2 cellular contexts compared by ENCODE assay signal in the genomic region with DNA sequence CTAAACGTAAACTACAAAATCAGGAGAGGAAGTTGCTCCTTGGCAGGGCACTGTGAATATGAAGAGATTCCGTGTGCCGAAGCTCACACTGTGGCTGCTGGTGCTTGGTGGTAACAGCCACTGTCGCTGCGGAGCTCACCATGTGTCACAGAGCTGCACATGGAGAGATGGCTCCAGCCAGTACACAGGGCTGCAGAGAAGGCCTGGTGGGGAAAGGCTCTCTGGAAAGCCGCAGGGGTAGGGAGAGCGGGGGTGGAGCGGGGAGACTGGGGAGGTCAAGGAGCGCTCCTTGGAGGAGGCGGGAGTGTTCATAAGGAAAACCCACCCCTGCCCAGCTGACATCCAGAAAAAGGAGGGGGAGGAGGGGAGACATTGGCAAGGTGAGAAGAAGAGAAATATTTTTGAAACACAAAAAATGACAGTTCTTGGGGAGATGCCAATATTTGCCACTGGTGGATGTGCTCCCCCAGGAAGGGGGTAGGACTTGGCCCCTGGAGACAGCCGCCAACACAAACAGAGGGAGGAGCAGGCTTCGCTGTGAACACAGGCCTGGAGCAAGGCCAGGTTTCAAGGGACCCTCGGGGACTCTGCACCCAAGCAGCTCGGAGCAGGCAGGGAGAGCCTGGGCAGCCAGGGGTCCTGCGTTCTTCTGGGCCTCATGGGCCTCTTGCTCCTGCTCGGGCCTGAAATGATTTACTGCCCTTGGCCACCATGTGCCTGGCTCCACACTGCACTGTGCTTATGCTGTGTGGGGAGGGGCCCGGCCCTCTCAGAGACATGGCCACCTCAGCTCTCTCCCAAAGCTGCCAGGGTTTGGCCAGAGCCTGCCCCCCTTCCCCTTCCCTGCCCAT.
TF ChIP-seq lines count a peak whose summit lies in the region.

No MANE protein-coding gene starts in this region.

TF ChIP-seq in SK-N-SH, 30 proteins besides CTCF, POLR2A, EP300 and RAD21 (continued from another document):
- TF ChIP-seq, protein P1, sequence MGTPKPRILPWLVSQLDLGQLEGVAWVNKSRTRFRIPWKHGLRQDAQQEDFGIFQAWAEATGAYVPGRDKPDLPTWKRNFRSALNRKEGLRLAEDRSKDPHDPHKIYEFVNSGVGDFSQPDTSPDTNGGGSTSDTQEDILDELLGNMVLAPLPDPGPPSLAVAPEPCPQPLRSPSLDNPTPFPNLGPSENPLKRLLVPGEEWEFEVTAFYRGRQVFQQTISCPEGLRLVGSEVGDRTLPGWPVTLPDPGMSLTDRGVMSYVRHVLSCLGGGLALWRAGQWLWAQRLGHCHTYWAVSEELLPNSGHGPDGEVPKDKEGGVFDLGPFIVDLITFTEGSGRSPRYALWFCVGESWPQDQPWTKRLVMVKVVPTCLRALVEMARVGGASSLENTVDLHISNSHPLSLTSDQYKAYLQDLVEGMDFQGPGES (IDR thresholded peaks at IDR 0.05; ENCODE audit: low read depth, low read length) = no peak
- no peak for TF ChIP-seq GABPA (IDR thresholded peaks at IDR 0.05; ENCODE audit: low read depth)
- no peak for TF ChIP-seq RFX5 (IDR thresholded peaks at IDR 0.05; ENCODE audit: low read length)
- no peak for TF ChIP-seq MXI1 (IDR thresholded peaks at IDR 0.05; ENCODE audit: low read depth, low read length)
- TF ChIP-seq JUND (IDR thresholded peaks at IDR 0.05) = no peak
- no peak for TF ChIP-seq TCF12 (IDR thresholded peaks at IDR 0.05)
- no peak for TF ChIP-seq MEF2A (IDR thresholded peaks at IDR 0.05; ENCODE audit: borderline replicate concordance, low read depth)
- TF ChIP-seq, protein P2, sequence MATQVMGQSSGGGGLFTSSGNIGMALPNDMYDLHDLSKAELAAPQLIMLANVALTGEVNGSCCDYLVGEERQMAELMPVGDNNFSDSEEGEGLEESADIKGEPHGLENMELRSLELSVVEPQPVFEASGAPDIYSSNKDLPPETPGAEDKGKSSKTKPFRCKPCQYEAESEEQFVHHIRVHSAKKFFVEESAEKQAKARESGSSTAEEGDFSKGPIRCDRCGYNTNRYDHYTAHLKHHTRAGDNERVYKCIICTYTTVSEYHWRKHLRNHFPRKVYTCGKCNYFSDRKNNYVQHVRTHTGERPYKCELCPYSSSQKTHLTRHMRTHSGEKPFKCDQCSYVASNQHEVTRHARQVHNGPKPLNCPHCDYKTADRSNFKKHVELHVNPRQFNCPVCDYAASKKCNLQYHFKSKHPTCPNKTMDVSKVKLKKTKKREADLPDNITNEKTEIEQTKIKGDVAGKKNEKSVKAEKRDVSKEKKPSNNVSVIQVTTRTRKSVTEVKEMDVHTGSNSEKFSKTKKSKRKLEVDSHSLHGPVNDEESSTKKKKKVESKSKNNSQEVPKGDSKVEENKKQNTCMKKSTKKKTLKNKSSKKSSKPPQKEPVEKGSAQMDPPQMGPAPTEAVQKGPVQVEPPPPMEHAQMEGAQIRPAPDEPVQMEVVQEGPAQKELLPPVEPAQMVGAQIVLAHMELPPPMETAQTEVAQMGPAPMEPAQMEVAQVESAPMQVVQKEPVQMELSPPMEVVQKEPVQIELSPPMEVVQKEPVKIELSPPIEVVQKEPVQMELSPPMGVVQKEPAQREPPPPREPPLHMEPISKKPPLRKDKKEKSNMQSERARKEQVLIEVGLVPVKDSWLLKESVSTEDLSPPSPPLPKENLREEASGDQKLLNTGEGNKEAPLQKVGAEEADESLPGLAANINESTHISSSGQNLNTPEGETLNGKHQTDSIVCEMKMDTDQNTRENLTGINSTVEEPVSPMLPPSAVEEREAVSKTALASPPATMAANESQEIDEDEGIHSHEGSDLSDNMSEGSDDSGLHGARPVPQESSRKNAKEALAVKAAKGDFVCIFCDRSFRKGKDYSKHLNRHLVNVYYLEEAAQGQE (IDR thresholded peaks at IDR 0.05; ENCODE audit: low read depth, low read length) = no peak
- TF ChIP-seq FOSL2 (IDR thresholded peaks at IDR 0.05; ENCODE audit: borderline replicate concordance, low read depth) = no peak
- no peak for TF ChIP-seq NFIC (IDR thresholded peaks at IDR 0.05; ENCODE audit: borderline replicate concordance)

TF ChIP-seq in HepG2, 621 proteins besides CTCF, POLR2A, EP300 and RAD21 (continued from another document and continues in another):
- TF ChIP-seq, protein P3, sequence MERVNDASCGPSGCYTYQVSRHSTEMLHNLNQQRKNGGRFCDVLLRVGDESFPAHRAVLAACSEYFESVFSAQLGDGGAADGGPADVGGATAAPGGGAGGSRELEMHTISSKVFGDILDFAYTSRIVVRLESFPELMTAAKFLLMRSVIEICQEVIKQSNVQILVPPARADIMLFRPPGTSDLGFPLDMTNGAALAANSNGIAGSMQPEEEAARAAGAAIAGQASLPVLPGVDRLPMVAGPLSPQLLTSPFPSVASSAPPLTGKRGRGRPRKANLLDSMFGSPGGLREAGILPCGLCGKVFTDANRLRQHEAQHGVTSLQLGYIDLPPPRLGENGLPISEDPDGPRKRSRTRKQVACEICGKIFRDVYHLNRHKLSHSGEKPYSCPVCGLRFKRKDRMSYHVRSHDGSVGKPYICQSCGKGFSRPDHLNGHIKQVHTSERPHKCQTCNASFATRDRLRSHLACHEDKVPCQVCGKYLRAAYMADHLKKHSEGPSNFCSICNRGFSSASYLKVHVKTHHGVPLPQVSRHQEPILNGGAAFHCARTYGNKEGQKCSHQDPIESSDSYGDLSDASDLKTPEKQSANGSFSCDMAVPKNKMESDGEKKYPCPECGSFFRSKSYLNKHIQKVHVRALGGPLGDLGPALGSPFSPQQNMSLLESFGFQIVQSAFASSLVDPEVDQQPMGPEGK (CRISPR knock-in tag; IDR thresholded peaks at IDR 0.05) = peak; percentile 94
- TF ChIP-seq GATAD2A (CRISPR knock-in tag; IDR thresholded peaks at IDR 0.05) = peak; percentile 52
- 0 out of 2 replicates have a peak, but pooled peaks have one; percentile 11 for TF ChIP-seq FOXO1 (CRISPR knock-in tag; IDR thresholded peaks at IDR 0.05)
- TF ChIP-seq FOXA3 (CRISPR knock-in tag; IDR thresholded peaks at IDR 0.05) = peak; percentile 42; the same call in 1 of the 2 replicates
- TF ChIP-seq ZNF367 (CRISPR knock-in tag; IDR thresholded peaks at IDR 0.05; ENCODE audit: borderline replicate concordance) = no peak
- no peak for TF ChIP-seq HMGA1 (CRISPR knock-in tag; conservative IDR thresholded peaks at IDR 0.05)
- no peak for TF ChIP-seq SP1 (IDR thresholded peaks at IDR 0.05)
- no peak for TF ChIP-seq SP1 (CRISPR knock-in tag; IDR thresholded peaks at IDR 0.05)
- 0 out of 2 replicates have a peak, but pooled peaks have one; percentile 55 for TF ChIP-seq ZNF564 (CRISPR knock-in tag; IDR thresholded peaks at IDR 0.05)
- TF ChIP-seq, protein P4, sequence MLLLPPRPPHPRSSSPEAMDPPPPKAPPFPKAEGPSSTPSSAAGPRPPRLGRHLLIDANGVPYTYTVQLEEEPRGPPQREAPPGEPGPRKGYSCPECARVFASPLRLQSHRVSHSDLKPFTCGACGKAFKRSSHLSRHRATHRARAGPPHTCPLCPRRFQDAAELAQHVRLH (CRISPR knock-in tag; IDR thresholded peaks at IDR 0.05; ENCODE audit: borderline replicate concordance, low read depth) = no peak
- TF ChIP-seq ZNF232 (CRISPR knock-in tag; IDR thresholded peaks at IDR 0.05; ENCODE audit: borderline replicate concordance) = no peak
- TF ChIP-seq, protein P5, sequence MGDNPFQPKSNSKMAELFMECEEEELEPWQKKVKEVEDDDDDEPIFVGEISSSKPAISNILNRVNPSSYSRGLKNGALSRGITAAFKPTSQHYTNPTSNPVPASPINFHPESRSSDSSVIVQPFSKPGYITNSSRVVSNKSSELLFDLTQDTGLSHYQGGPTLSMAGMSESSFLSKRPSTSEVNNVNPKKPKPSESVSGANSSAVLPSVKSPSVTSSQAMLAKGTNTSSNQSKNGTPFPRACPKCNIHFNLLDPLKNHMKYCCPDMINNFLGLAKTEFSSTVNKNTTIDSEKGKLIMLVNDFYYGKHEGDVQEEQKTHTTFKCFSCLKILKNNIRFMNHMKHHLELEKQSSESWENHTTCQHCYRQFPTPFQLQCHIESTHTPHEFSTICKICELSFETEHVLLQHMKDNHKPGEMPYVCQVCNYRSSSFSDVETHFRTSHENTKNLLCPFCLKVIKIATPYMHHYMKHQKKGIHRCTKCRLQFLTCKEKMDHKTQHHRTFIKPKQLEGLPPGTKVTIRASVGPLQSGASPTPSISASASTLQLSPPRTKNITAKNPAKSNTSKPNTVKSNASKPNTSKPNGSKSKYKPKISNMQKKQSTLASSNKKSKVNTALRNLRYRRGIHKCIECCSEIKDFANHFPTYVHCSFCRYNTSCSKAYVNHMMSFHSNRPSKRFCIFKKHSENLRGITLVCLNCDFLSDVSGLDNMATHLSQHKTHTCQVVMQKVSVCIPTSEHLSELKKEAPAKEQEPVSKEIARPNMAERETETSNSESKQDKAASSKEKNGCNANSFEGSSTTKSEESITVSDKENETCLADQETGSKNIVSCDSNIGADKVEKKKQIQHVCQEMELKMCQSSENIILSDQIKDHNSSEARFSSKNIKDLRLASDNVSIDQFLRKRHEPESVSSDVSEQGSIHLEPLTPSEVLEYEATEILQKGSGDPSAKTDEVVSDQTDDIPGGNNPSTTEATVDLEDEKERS (CRISPR knock-in tag; IDR thresholded peaks at IDR 0.05) = no peak
- 0 out of 2 replicates have a peak, but pooled peaks have one; percentile 59 for TF ChIP-seq ZNF552 (CRISPR knock-in tag; IDR thresholded peaks at IDR 0.05; ENCODE audit: borderline replicate concordance)
- no peak for TF ChIP-seq ATF7-NPFF (CRISPR knock-in tag; IDR thresholded peaks at IDR 0.05; ENCODE audit: low read depth)
- TF ChIP-seq FOXA1 (IDR thresholded peaks at IDR 0.05) = no peak
- 0 out of 2 replicates have a peak, but pooled peaks have one; percentile 19 for TF ChIP-seq FOXA1 (CRISPR knock-in tag; IDR thresholded peaks at IDR 0.05)
- TF ChIP-seq GLI4 (CRISPR knock-in tag; IDR thresholded peaks at IDR 0.05; ENCODE audit: borderline replicate concordance) = no peak
- TF ChIP-seq TCF7L2 (IDR thresholded peaks at IDR 0.05; ENCODE audit: low read depth, low read length) = no peak
- TF ChIP-seq RXRB (CRISPR knock-in tag; IDR thresholded peaks at IDR 0.05; ENCODE audit: borderline replicate concordance) = 0 out of 2 replicates have a peak, but pooled peaks have one; percentile 22
- TF ChIP-seq, protein P6, sequence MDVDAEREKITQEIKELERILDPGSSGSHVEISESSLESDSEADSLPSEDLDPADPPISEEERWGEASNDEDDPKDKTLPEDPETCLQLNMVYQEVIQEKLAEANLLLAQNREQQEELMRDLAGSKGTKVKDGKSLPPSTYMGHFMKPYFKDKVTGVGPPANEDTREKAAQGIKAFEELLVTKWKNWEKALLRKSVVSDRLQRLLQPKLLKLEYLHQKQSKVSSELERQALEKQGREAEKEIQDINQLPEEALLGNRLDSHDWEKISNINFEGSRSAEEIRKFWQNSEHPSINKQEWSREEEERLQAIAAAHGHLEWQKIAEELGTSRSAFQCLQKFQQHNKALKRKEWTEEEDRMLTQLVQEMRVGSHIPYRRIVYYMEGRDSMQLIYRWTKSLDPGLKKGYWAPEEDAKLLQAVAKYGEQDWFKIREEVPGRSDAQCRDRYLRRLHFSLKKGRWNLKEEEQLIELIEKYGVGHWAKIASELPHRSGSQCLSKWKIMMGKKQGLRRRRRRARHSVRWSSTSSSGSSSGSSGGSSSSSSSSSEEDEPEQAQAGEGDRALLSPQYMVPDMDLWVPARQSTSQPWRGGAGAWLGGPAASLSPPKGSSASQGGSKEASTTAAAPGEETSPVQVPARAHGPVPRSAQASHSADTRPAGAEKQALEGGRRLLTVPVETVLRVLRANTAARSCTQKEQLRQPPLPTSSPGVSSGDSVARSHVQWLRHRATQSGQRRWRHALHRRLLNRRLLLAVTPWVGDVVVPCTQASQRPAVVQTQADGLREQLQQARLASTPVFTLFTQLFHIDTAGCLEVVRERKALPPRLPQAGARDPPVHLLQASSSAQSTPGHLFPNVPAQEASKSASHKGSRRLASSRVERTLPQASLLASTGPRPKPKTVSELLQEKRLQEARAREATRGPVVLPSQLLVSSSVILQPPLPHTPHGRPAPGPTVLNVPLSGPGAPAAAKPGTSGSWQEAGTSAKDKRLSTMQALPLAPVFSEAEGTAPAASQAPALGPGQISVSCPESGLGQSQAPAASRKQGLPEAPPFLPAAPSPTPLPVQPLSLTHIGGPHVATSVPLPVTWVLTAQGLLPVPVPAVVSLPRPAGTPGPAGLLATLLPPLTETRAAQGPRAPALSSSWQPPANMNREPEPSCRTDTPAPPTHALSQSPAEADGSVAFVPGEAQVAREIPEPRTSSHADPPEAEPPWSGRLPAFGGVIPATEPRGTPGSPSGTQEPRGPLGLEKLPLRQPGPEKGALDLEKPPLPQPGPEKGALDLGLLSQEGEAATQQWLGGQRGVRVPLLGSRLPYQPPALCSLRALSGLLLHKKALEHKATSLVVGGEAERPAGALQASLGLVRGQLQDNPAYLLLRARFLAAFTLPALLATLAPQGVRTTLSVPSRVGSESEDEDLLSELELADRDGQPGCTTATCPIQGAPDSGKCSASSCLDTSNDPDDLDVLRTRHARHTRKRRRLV (CRISPR knock-in tag; IDR thresholded peaks at IDR 0.05) = no peak
- TF ChIP-seq, protein P7, sequence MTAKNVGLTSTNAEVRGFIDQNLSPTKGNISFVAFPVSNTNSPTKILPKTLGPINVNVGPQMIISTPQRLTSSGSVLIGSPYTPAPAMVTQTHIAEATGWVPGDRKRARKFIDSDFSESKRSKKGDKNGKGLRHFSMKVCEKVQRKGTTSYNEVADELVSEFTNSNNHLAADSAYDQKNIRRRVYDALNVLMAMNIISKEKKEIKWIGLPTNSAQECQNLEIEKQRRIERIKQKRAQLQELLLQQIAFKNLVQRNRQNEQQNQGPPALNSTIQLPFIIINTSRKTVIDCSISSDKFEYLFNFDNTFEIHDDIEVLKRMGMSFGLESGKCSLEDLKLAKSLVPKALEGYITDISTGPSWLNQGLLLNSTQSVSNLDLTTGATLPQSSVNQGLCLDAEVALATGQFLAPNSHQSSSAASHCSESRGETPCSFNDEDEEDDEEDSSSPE (CRISPR knock-in tag; IDR thresholded peaks at IDR 0.05) = no peak
